ENCODE assay signal across 16 cellular contexts in genomic region chr12:126534495-126534894, GRCh38.
"Had no signal": no experiment of that assay in that cellular context is flagged by ENCODE, and none has a peak within 500 bp of the region (broad histone marks: within the 10 kb centered on the region; RNA-seq: fewer than 3 reads in every experiment).

No MANE protein-coding gene starts in this region.

- DNase-seq: activated CD4-positive, alpha-beta memory T cell treated with anti-CD3 and anti-CD28 coated beads for 36 hours; activated CD8-positive, alpha-beta memory T cell treated with anti-CD3 and anti-CD28 coated beads, Interleukin-2, amount 10 ng/mL, durations not matched to agents 7 days and 5 days; activated effector memory CD4-positive, alpha-beta T cell treated with Interleukin-2 at 50 U/mL for 16 hours; activated naive CD4-positive, alpha-beta T cell treated with anti-CD3 and anti-CD28 coated beads, Interleukin-2, amount 50 U/mL, for 16 hours; activated T-cell treated with anti-CD3 and anti-CD28 coated beads, Interleukin-2, amount 50 U/mL, for 1 hour; hypothalamus; occipital lobe; stimulated activated CD4-positive, alpha-beta T cell treated with anti-CD3 and anti-CD28 coated beads, Interleukin-4, amount 100 ng/mL, for 4 hours; stimulated activated CD8-positive, alpha-beta memory T cell treated with anti-CD3 and anti-CD28 coated beads, Interleukin-4, amount 100 ng/mL, for 48 hours; stimulated activated naive CD4-positive, alpha-beta T cell treated with Interleukin-2 at 50 U/mL for 16 hours; transverse colon; WERI-Rb-1 had no signal

- H3K27me3 ChIP-seq: right atrium auricular region, transverse colon, vagina had no signal

- FAIRE-seq: astrocyte had no signal

- H3K4me1 ChIP-seq: right atrium auricular region, transverse colon, vagina had no signal

- H3K4me3 ChIP-seq: right atrium auricular region, skin epidermis, transverse colon, vagina had no signal

- H3K36me3 ChIP-seq: right atrium auricular region, transverse colon, vagina, WERI-Rb-1 had no signal

- H3K27ac ChIP-seq: right atrium auricular region, skin epidermis, transverse colon, vagina, WERI-Rb-1 had no signal

- H3K9me3 ChIP-seq: right atrium auricular region, transverse colon, vagina had no signal

- ATAC-seq: activated CD8-positive, alpha-beta memory T cell treated with anti-CD3 and anti-CD28 coated beads, Interleukin-2, amount 10 ng/mL, durations not matched to agents 7 days and 5 days had no signal
